In genomic region chr15:29308299-29308698, GRCh38 we compare ENCODE assay signal across 19 cellular contexts. TPM values are rescaled to one million over a fixed set of nuclear protein-coding genes. Genes with fewer than 3 reads are reported as not detected.
DNase-seq lines count a peak whose midpoint lies in the region; ATAC-seq and TF ChIP-seq lines count a peak whose summit lies in the region.
"Had no signal": no experiment of that assay in that cellular context is flagged by ENCODE, and none has a peak within 500 bp of the region (broad histone marks: within the 10 kb centered on the region; RNA-seq: fewer than 3 reads in every experiment).

No MANE protein-coding gene starts in this region.

- no peaks in the 10 kb centered on the region for H3K9me2 ChIP-seq in DOHH2 (replicated peaks; ENCODE audit: control insufficient read depth, low read length)

- TF ChIP-seq EP300 in suprapubic skin (IDR thresholded peaks at IDR 0.05), result no peak
- no peak for TF ChIP-seq EP300 in tibial nerve (IDR thresholded peaks at IDR 0.05)

- H3K4me1 Mint-ChIP-seq in memory B cell, result peaks cover 11% of the 10 kb centered on the region
- H3K4me1 Mint-ChIP-seq in stimulated activated naive B cell treated with anti-CD40 and anti-IgM and Interleukin-4, amounts not matched to agents 10 μg/mL and 1 μg/mL and 100 μg/mL, for 72 hours, result peaks cover 16 to 42% of the 10 kb centered on the region in 2 donors
- H3K4me1 Mint-ChIP-seq in effector memory CD8-positive, alpha-beta T cell (ENCODE audit: low read depth in 2 of 2), result peaks cover 0 to 2% of the 10 kb centered on the region in 2 donors
- H3K4me1 Mint-ChIP-seq: CD4-positive, alpha-beta memory T cell had no signal

- no peaks in the 10 kb centered on the region for H3K9me3 Mint-ChIP-seq in memory B cell
- H3K9me3 Mint-ChIP-seq in stimulated activated naive B cell treated with anti-CD40 and anti-IgM and Interleukin-4, amounts not matched to agents 10 μg/mL and 1 μg/mL and 100 μg/mL, for 72 hours, result no peaks in the 10 kb centered on the region
- no peaks in the 10 kb centered on the region for H3K9me3 Mint-ChIP-seq in effector memory CD8-positive, alpha-beta T cell
- H3K9me3 Mint-ChIP-seq: CD4-positive, alpha-beta memory T cell; IgD-negative memory B cell had no signal

- no peaks in the 10 kb centered on the region for H3F3A ChIP-seq in DOHH2 (ENCODE audit: control insufficient read depth, insufficient read depth)

- DNase-seq in memory B cell (ENCODE audit: low spot score in 2 of 2), result no peak
- DNase-seq in stimulated activated naive B cell treated with anti-CD40 and anti-IgM and Interleukin-4, amounts not matched to agents 10 μg/mL and 1 μg/mL and 100 μg/mL, for 72 hours, result no peak
- no peak for DNase-seq in effector memory CD8-positive, alpha-beta T cell
- DNase-seq in suprapubic skin (ENCODE audit: low spot score in 2 of 2), result no peak
- no peak for DNase-seq in tibial nerve (ENCODE audit: low spot score in 2 of 2)
- DNase-seq: AML-193; CD4-positive, alpha-beta memory T cell; DMS153; DMS79; GF-D8; KG1 had no signal

- peaks cover 6% of the 10 kb centered on the region for H3K27me3 Mint-ChIP-seq in memory B cell
- H3K27me3 Mint-ChIP-seq in stimulated activated naive B cell treated with anti-CD40 and anti-IgM and Interleukin-4, amounts not matched to agents 10 μg/mL and 1 μg/mL and 100 μg/mL, for 72 hours, result peaks cover 15 to 20% of the 10 kb centered on the region in 2 donors
- H3K27me3 Mint-ChIP-seq in effector memory CD8-positive, alpha-beta T cell, result peaks cover 19 to 28% of the 10 kb centered on the region in 2 donors

- peak overlapping the region; percentile 72 for H3K27ac Mint-ChIP-seq in memory B cell
- H3K27ac Mint-ChIP-seq in stimulated activated naive B cell treated with anti-CD40 and anti-IgM and Interleukin-4, amounts not matched to agents 10 μg/mL and 1 μg/mL and 100 μg/mL, for 72 hours, result peak overlapping the region; percentile 53
- H3K27ac Mint-ChIP-seq in effector memory CD8-positive, alpha-beta T cell, result no peak overlapping the region
- H3K27ac Mint-ChIP-seq: CD4-positive, alpha-beta memory T cell had no signal

- H3K27me3 ChIP-seq in DOHH2 (ENCODE audit: control insufficient read depth, low read length) (no peaks in the 10 kb centered on the region), suprapubic skin (peaks cover 2% of the 10 kb centered on the region), tibial nerve (no peaks in the 10 kb centered on the region)

- H3K36me3 ChIP-seq in DOHH2 (ENCODE audit: control insufficient read depth, low read length) (no peaks in the 10 kb centered on the region), suprapubic skin (no peaks in the 10 kb centered on the region), tibial nerve (no peaks in the 10 kb centered on the region)
- H3K36me3 ChIP-seq: HAP-1 had no signal

- 83% methylated on average over 7 of the region's 7 CpGs for WGBS in suprapubic skin
- WGBS in tibial nerve, 2 donors, result 77 to 83% methylated on average over 7 of the region's 7 CpGs

- H3K4me1 ChIP-seq in DOHH2 (ENCODE audit: control insufficient read depth, low read length) (peaks cover 25% of the 10 kb centered on the region), suprapubic skin (no peaks in the 10 kb centered on the region), tibial nerve (no peaks in the 10 kb centered on the region)
- H3K4me1 ChIP-seq: A549, HAP-1 had no signal

- no peaks in the 10 kb centered on the region for H4K20me1 ChIP-seq in DOHH2 (ENCODE audit: control insufficient read depth, insufficient read depth, low read depth, low read length)

- TF ChIP-seq CTCF in DOHH2 (IDR thresholded peaks at IDR 0.05; ENCODE audit: low read depth, low read length, poor library complexity, severe bottlenecking) (no peak), suprapubic skin (IDR thresholded peaks at IDR 0.05) (no peak), tibial nerve (IDR thresholded peaks at IDR 0.05) (no peak)

- ATAC-seq in GM18868 (IDR thresholded peaks at IDR 0.05; ENCODE audit: unreplicated experiment) (peak; percentile 29), memory B cell (ENCODE audit: low read depth) (no peak)
- no peak for ATAC-seq in stimulated activated naive B cell treated with anti-CD40 and anti-IgM and Interleukin-4, amounts not matched to agents 10 μg/mL and 1 μg/mL and 100 μg/mL, for 72 hours (replicated peaks)
- no peak for ATAC-seq in effector memory CD8-positive, alpha-beta T cell (replicated peaks)
- ATAC-seq: A549, HepG2 had no signal

- H3K9me3 ChIP-seq in DOHH2 (ENCODE audit: control insufficient read depth, insufficient read depth, low read length), result no peaks in the 10 kb centered on the region
- no peaks in the 10 kb centered on the region for H3K9me3 ChIP-seq in suprapubic skin
- H3K9me3 ChIP-seq in tibial nerve, result no peaks in the 10 kb centered on the region
- H3K9me3 ChIP-seq: A549, HAP-1 had no signal

- H3K4me3 Mint-ChIP-seq in memory B cell, result no peak overlapping the region
- H3K4me3 Mint-ChIP-seq in stimulated activated naive B cell treated with anti-CD40 and anti-IgM and Interleukin-4, amounts not matched to agents 10 μg/mL and 1 μg/mL and 100 μg/mL, for 72 hours, result no peak overlapping the region
- no peak overlapping the region for H3K4me3 Mint-ChIP-seq in effector memory CD8-positive, alpha-beta T cell
- H3K4me3 Mint-ChIP-seq: CD4-positive, alpha-beta memory T cell had no signal

- H3K4me2 ChIP-seq in DOHH2 (ENCODE audit: low read length), result 0 out of 2 replicates have a peak overlapping the region, but pooled peaks have one; percentile 12
- H3K4me2 ChIP-seq: A549 had no signal

- peaks cover 3% of the 10 kb centered on the region for H3K36me3 Mint-ChIP-seq in memory B cell
- peaks cover 3 to 4% of the 10 kb centered on the region in 2 donors for H3K36me3 Mint-ChIP-seq in stimulated activated naive B cell treated with anti-CD40 and anti-IgM and Interleukin-4, amounts not matched to agents 10 μg/mL and 1 μg/mL and 100 μg/mL, for 72 hours
- H3K36me3 Mint-ChIP-seq in effector memory CD8-positive, alpha-beta T cell (ENCODE audit: insufficient read depth), result no peaks in the 10 kb centered on the region
- H3K36me3 Mint-ChIP-seq: CD4-positive, alpha-beta memory T cell; IgD-negative memory B cell had no signal

- TF ChIP-seq POLR2A in suprapubic skin (IDR thresholded peaks at IDR 0.05) (no peak), tibial nerve (IDR thresholded peaks at IDR 0.05) (no peak)

- H3K27ac ChIP-seq in DOHH2 (ENCODE audit: low read depth, low read length), result no peak overlapping the region
- H3K27ac ChIP-seq in suprapubic skin, result no peak overlapping the region
- H3K27ac ChIP-seq in tibial nerve, result no peak overlapping the region
- H3K27ac ChIP-seq: 22Rv1, A549, C4-2B had no signal

- H3K4me3 ChIP-seq in DOHH2 (ENCODE audit: low read length) (no peak overlapping the region), suprapubic skin (no peak overlapping the region), tibial nerve (no peak overlapping the region)
- H3K4me3 ChIP-seq: A549, HAP-1 had no signal

- no peaks in the 10 kb centered on the region for H3K79me2 ChIP-seq in DOHH2 (ENCODE audit: control insufficient read depth, low read length)

RNA-seq across cellular contexts. Expression of gene NSMCE3, which starts 38.7 kb away (rescaled TPM):
- total RNA-seq in suprapubic skin (1 to 10 TPM; 4.5 to 7.9 (median 6.1) TPM), tibial nerve (10 to 100 TPM in 2 of 4 donors, 1 to 10 TPM in 2; 7.5 to 12.8 (median 10.6) TPM)

Comparison
In these comparisons a context has a peak if more than half of its experiments do, and no peak if none do; other contexts are left out.
1. H3K27ac Mint-ChIP-seq: peak in memory B cell (single experiment) and stimulated activated naive B cell treated with anti-CD40 and anti-IgM and Interleukin-4, amounts not matched to agents 10 μg/mL and 1 μg/mL and 100 μg/mL, for 72 hours (single experiment); none in effector memory CD8-positive, alpha-beta T cell (0 of 2).